12 cellular contexts compared by ENCODE assay signal in genomic region chr3:63934484-63934883, GRCh38. TPM values are rescaled to one million over a fixed set of nuclear protein-coding genes. Genes with fewer than 3 reads are reported as not detected.
DNase-seq lines count a peak whose midpoint lies in the region; ATAC-seq and TF ChIP-seq lines count a peak whose summit lies in the region.
"Had no signal": no experiment of that assay in that cellular context is flagged by ENCODE, and none has a peak within 500 bp of the region (broad histone marks: within the 10 kb centered on the region; RNA-seq: fewer than 3 reads in every experiment).

No MANE protein-coding gene starts in this region.

- ATAC-seq in Right ventricle myocardium inferior, result peak; percentile 25
- ATAC-seq in GM19023 (IDR thresholded peaks at IDR 0.05; ENCODE audit: unreplicated experiment), result no peak

- H3K4me3 ChIP-seq in stomach, result no peak overlapping the region
- H3K4me3 ChIP-seq: pancreas had no signal

- peaks cover 74% of the 10 kb centered on the region for H3K4me1 Mint-ChIP-seq in dendritic cell treated with granulocyte-macrophage colony-stimulating factor and Interleukin-4, amounts not matched to agents 40 ng/mL and 50 ng/mL, for 4 days (ENCODE audit: low read depth)

- 65 to 81% (median 69%) methylated on average over 2 of the region's 2 CpGs for WGBS in stomach, 5 donors

- no peak for TF ChIP-seq CTCF in stomach (IDR thresholded peaks at IDR 0.05)

- H3K36me3 Mint-ChIP-seq in dendritic cell treated with granulocyte-macrophage colony-stimulating factor and Interleukin-4, amounts not matched to agents 40 ng/mL and 50 ng/mL, for 4 days (ENCODE audit: low read depth), result peaks cover 24% of the 10 kb centered on the region

- DNase-seq in Right ventricle myocardium inferior (ENCODE audit: missing footprints) (no peak), cardiac septum (ENCODE audit: low spot score) (no peak), OCI-M1 (lab: John Stamatoyannopoulos, UW) (peak; percentile 86), stomach (no peak), DMS 273 (lab: John Stamatoyannopoulos, UW; ENCODE audit: unreplicated experiment) (no peak)
- DNase-seq in activated CD4-positive, CD25-positive, alpha-beta regulatory T cell (lab: John Stamatoyannopoulos, UW), result no peak
- DNase-seq: NCI-H2029, pancreas had no signal

- H3K9me3 ChIP-seq in stomach, result no peaks in the 10 kb centered on the region
- H3K9me3 ChIP-seq: pancreas had no signal

- H3K27me3 ChIP-seq in stomach, result no peaks in the 10 kb centered on the region
- H3K27me3 ChIP-seq: pancreas had no signal

- no peak for TF ChIP-seq EP300 in stomach (IDR thresholded peaks at IDR 0.05)

- intact Hi-C loops in Right ventricle myocardium inferior (cut with DNase I) (no loop called here), cardiac septum (cut with DNase I) (no loop called here), stomach (cut with DNase I; ENCODE audit: low total_unique reads) (no loop called here)
- intact Hi-C loops in dendritic cell treated with granulocyte-macrophage colony-stimulating factor and Interleukin-4, amounts not matched to agents 40 ng/mL and 50 ng/mL, for 4 days (cut with micrococcal nuclease), result no loop called here

- H3K36me3 ChIP-seq in stomach, result peaks cover 0 to 3% (median 0%) of the 10 kb centered on the region in 4 donors
- H3K36me3 ChIP-seq: pancreas had no signal

- peak overlapping the region; percentile 79 for H3K27ac Mint-ChIP-seq in dendritic cell treated with granulocyte-macrophage colony-stimulating factor and Interleukin-4, amounts not matched to agents 40 ng/mL and 50 ng/mL, for 4 days
- H3K27ac Mint-ChIP-seq: type B pancreatic cell had no signal

- peak overlapping the region in 3 of 5 donors; percentile 11 to 65 (median 44) for H3K27ac ChIP-seq in stomach

- TF ChIP-seq POLR2A in stomach (IDR thresholded peaks at IDR 0.05), result no peak

- H3K27me3 Mint-ChIP-seq in dendritic cell treated with granulocyte-macrophage colony-stimulating factor and Interleukin-4, amounts not matched to agents 40 ng/mL and 50 ng/mL, for 4 days, result no peaks in the 10 kb centered on the region
- H3K27me3 Mint-ChIP-seq: type B pancreatic cell had no signal

- peaks cover 47 to 96% (median 66%) of the 10 kb centered on the region in 4 donors for H3K4me1 ChIP-seq in stomach

- no peaks in the 10 kb centered on the region for H3K9me3 Mint-ChIP-seq in dendritic cell treated with granulocyte-macrophage colony-stimulating factor and Interleukin-4, amounts not matched to agents 40 ng/mL and 50 ng/mL, for 4 days
- H3K9me3 Mint-ChIP-seq: type B pancreatic cell had no signal

- peak overlapping the region; percentile 28 for H3K4me3 Mint-ChIP-seq in dendritic cell treated with granulocyte-macrophage colony-stimulating factor and Interleukin-4, amounts not matched to agents 40 ng/mL and 50 ng/mL, for 4 days
- H3K4me3 Mint-ChIP-seq: type B pancreatic cell had no signal

RNA-seq across cellular contexts. Expression of gene SCAANT1, which starts 22.3 kb away (rescaled TPM):
- total RNA-seq in Right ventricle myocardium inferior (not detected), cardiac septum (not detected), stomach (not detected)
- polyA plus RNA-seq in stomach, result not detected
- total RNA-seq: activated CD8-positive, alpha-beta memory T cell treated with anti-CD3 and anti-CD28 coated beads for 36 hours; pancreas had no signal
- polyA plus RNA-seq: pancreas had no signal
